ENCODE assay signal across 10 cellular contexts in genomic region chr11:16607675-16608644, GRCh38.
A peak's percentile ranks its signal among the peaks of the same experiment; 100 is the strongest.
DNase-seq lines count a peak whose midpoint lies in the region; ATAC-seq, FAIRE-seq and TF ChIP-seq lines count a peak whose summit lies in the region.
"Had no signal": no experiment of that assay in that cellular context is flagged by ENCODE, and none has a peak within 500 bp of the region (broad histone marks: within the 10 kb centered on the region; RNA-seq: fewer than 3 reads in every experiment).

No MANE protein-coding gene starts in this region.

- ATAC-seq in HG03571 (IDR thresholded peaks at IDR 0.05; ENCODE audit: unreplicated experiment) (no peak), HG03520 (IDR thresholded peaks at IDR 0.05; ENCODE audit: unreplicated experiment) (no peak)

- TF ChIP-seq CTCF in astrocyte (IDR thresholded peaks at IDR 0.05; ENCODE audit: insufficient read depth, low read depth, low read length) (no peak), spleen (IDR thresholded peaks at IDR 0.05 in 8 of 11, conservative IDR thresholded peaks at IDR 0.05 in 3 of 11) (no peak)

- no peaks in the 10 kb centered on the region for H3K9me3 Mint-ChIP-seq in astrocyte (ENCODE audit: unreplicated experiment)

- H3K4me1 ChIP-seq in astrocyte (ENCODE audit: insufficient read depth, low read length) (peaks cover 10% of the 10 kb centered on the region), iPS-15b (ENCODE audit: control insufficient read depth, insufficient read depth, low read length) (peaks cover 5% of the 10 kb centered on the region), spleen (peaks cover 3 to 61% (median 45%) of the 10 kb centered on the region in 6 donors), Karpas-422 (ENCODE audit: low read length) (no peaks in the 10 kb centered on the region)

- no peak for FAIRE-seq in astrocyte (lab: Jason Lieb, UNC)
- FAIRE-seq: TTC549 had no signal

- H3K79me2 ChIP-seq in astrocyte (ENCODE audit: insufficient read depth, low read length) (no peaks in the 10 kb centered on the region), Karpas-422 (ENCODE audit: low read length) (no peaks in the 10 kb centered on the region)

- H3K9me3 ChIP-seq in astrocyte (ENCODE audit: insufficient read depth, low read depth, low read length) (no peaks in the 10 kb centered on the region), iPS-15b (ENCODE audit: control insufficient read depth, insufficient read depth, low read length) (no peaks in the 10 kb centered on the region), spleen (peaks cover 0 to 4% (median 0%) of the 10 kb centered on the region in 8 donors), Karpas-422 (ENCODE audit: low read length) (no peaks in the 10 kb centered on the region)

- 11 to 12% (median 12%) methylated on average over 25 of the region's 25 CpGs for WGBS in spleen, 5 donors

- no peak overlapping the region for H3K27ac Mint-ChIP-seq in astrocyte (ENCODE audit: unreplicated experiment)
- H3K27ac Mint-ChIP-seq: CD4-positive, CD25-positive, alpha-beta regulatory T cell had no signal

- peaks cover 26% of the 10 kb centered on the region for H3K27me3 Mint-ChIP-seq in astrocyte (ENCODE audit: low read depth, unreplicated experiment)

- peak overlapping the region; percentile 99 for H3K4me2 ChIP-seq in astrocyte (ENCODE audit: low read length)
- no peak overlapping the region for H3K4me2 ChIP-seq in Karpas-422 (ENCODE audit: low read depth, low read length, poor library complexity, severe bottlenecking)

- H3K9ac ChIP-seq in astrocyte (ENCODE audit: low read length) (peak overlapping the region; percentile 81), iPS-15b (ENCODE audit: low read depth, low read length) (no peak overlapping the region), Karpas-422 (ENCODE audit: low read length) (no peak overlapping the region)

- H3K27me3 ChIP-seq in astrocyte (ENCODE audit: insufficient read depth, low read length) (peaks cover 47% of the 10 kb centered on the region), iPS-15b (ENCODE audit: control insufficient read depth, insufficient read depth, low read length) (peaks cover 99% of the 10 kb centered on the region), spleen (replicated peaks in 1 of 7) (peaks cover 4 to 100% (median 98%) of the 10 kb centered on the region in 7 donors), Karpas-422 (ENCODE audit: low read length) (no peaks in the 10 kb centered on the region)

- intact Hi-C loops in spleen (cut with DNase I; ENCODE audit: low total_unique reads) = loop anchor here (10.0 kb wide), 1 partner anchor 963 kb away; no protein-coding TSS in a partner anchor

- no peaks in the 10 kb centered on the region for H3K36me3 Mint-ChIP-seq in astrocyte (ENCODE audit: low read depth, unreplicated experiment)

- H3K9me2 ChIP-seq in Karpas-422 (replicated peaks; ENCODE audit: insufficient read depth, low read length) = no peaks in the 10 kb centered on the region

- H4K20me1 ChIP-seq in astrocyte (ENCODE audit: insufficient read depth, low read length) = no peaks in the 10 kb centered on the region
- H4K20me1 ChIP-seq in Karpas-422 (ENCODE audit: insufficient read depth, low read depth, low read length) = no peaks in the 10 kb centered on the region

- H3K4me1 Mint-ChIP-seq in astrocyte (ENCODE audit: low read depth, unreplicated experiment) = peaks cover 12% of the 10 kb centered on the region

- TF ChIP-seq POLR2A in spleen (IDR thresholded peaks at IDR 0.05) = no peak

- H3K4me3 Mint-ChIP-seq in astrocyte (ENCODE audit: unreplicated experiment) = no peak overlapping the region

- H3K36me3 ChIP-seq in astrocyte (ENCODE audit: insufficient read depth, low read length) = no peaks in the 10 kb centered on the region
- H3K36me3 ChIP-seq in iPS-15b (ENCODE audit: control insufficient read depth, insufficient read depth, low read length) = no peaks in the 10 kb centered on the region
- H3K36me3 ChIP-seq in spleen = no peaks in the 10 kb centered on the region
- H3K36me3 ChIP-seq in Karpas-422 (ENCODE audit: insufficient read depth, low read length) = no peaks in the 10 kb centered on the region

- H2AFZ ChIP-seq in astrocyte (ENCODE audit: low read depth, low read length) (peak overlapping the region; percentile 86), Karpas-422 (ENCODE audit: low read length) (no peak overlapping the region)

- H3K27ac ChIP-seq in astrocyte (ENCODE audit: low read depth, low read length) = no peak overlapping the region
- peak overlapping the region in 7 of 8 donors; percentile 70 to 87 (median 84) for H3K27ac ChIP-seq in spleen
- H3K27ac ChIP-seq in Karpas-422 (ENCODE audit: low read length) = no peak overlapping the region

- H3K4me3 ChIP-seq in astrocyte (ENCODE audit: insufficient read depth, low read depth, low read length) (peak overlapping the region; percentile 71), iPS-15b (ENCODE audit: low read depth, low read length) (peak overlapping the region; percentile 71), spleen (peak overlapping the region; percentile 27 to 71 (median 40)), Karpas-422 (ENCODE audit: low read length) (no peak overlapping the region)

- DNase-seq in stimulated activated CD4-positive, alpha-beta T cell treated with anti-CD3 and anti-CD28 coated beads, Interleukin-15, amount 100 ng/mL, for 24 hours = peak; percentile 5
- DNase-seq in stimulated activated CD4-positive, alpha-beta T cell treated with anti-CD3 and anti-CD28 coated beads, Interleukin-12 subunit alpha, Interleukin-12 subunit beta, amount 100 ng/mL, for 4 hours = no peak
- DNase-seq in astrocyte (ENCODE audit: low read depth) (peak; percentile 60), spleen (peak; percentile 71), Karpas-422 (no peak)
- DNase-seq: CD4-positive, CD25-positive, alpha-beta regulatory T cell had no signal

Comparison
In these comparisons a context has a peak if more than half of its experiments do, and no peak if none do; other contexts are left out.
1. DNase-seq: peak in stimulated activated CD4-positive, alpha-beta T cell treated with anti-CD3 and anti-CD28 coated beads, Interleukin-15, amount 100 ng/mL, for 24 hours (single experiment), astrocyte (single experiment) and spleen (single experiment); none in stimulated activated CD4-positive, alpha-beta T cell treated with anti-CD3 and anti-CD28 coated beads, Interleukin-12 subunit alpha, Interleukin-12 subunit beta, amount 100 ng/mL, for 4 hours (single experiment) and Karpas-422 (single experiment).
2. H3K27ac ChIP-seq: peak in spleen (7 of 8); none in astrocyte (single experiment) and Karpas-422 (single experiment).